In the genomic region with DNA sequence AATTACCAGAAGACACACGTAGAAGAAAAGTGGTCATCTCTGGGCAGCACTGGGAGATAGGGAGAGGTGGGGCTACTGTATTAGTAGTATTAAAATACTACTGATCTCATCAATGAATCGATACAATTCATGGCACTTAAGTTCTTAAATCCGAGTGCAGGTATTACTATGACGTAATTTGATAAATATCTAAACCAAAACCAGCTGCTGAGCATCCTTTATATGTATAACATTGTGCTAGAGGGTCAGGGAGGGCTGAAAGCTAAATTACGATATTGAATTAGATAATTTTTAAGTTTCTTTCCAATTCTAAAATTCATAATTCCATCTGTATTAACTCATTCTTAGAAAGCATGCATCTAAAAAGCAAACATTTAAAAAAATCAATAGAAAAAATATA, we compare ENCODE assay signal across 17 cellular contexts. TPM values are rescaled to one million over a fixed set of nuclear protein-coding genes. Genes with fewer than 3 reads are reported as not detected.
DNase-seq lines count a peak whose midpoint lies in the region; ATAC-seq and TF ChIP-seq lines count a peak whose summit lies in the region.
"Had no signal": no experiment of that assay in that cellular context is flagged by ENCODE, and none has a peak within 500 bp of the region (broad histone marks: within the 10 kb centered on the region; RNA-seq: fewer than 3 reads in every experiment).

No MANE protein-coding gene starts in this region.

- H3K27me3 Mint-ChIP-seq in activated naive CD8-positive, alpha-beta T cell treated with anti-CD3 and anti-CD28 coated beads, Interleukin-2, amount 10 ng/mL, durations not matched to agents 7 days and 5 days, result no peaks in the 10 kb centered on the region
- no peaks in the 10 kb centered on the region for H3K27me3 Mint-ChIP-seq in activated naive CD8-positive, alpha-beta T cell treated with anti-CD3 and anti-CD28 coated beads for 36 hours
- H3K27me3 Mint-ChIP-seq in activated T-helper 2 cell treated with anti-CD3 and anti-CD28 coated beads, Interferon-gamma antibody, Interleukin-2, Interleukin-4, amounts not matched to agents 10 μg/mL and 5 μg/mL and 100 μg/mL, durations not matched to agents 14 hours and 24 hours and 36 hours (ENCODE audit: low read depth), result no peaks in the 10 kb centered on the region
- H3K27me3 Mint-ChIP-seq in stimulated activated memory B cell treated with anti-CD40 and anti-IgM and Interleukin-4, amounts not matched to agents 10 μg/mL and 1 μg/mL and 100 μg/mL, for 72 hours, result no peaks in the 10 kb centered on the region

- H3F3A ChIP-seq in OCI-LY1 (ENCODE audit: insufficient read depth, low read length), result no peaks in the 10 kb centered on the region

- H3K4me3 ChIP-seq in OCI-LY1 (ENCODE audit: low read depth, low read length, poor library complexity, severe bottlenecking), result no peak overlapping the region
- H3K4me3 ChIP-seq: ascending aorta, right atrium auricular region, thoracic aorta had no signal

- peak overlapping the region; percentile 15 for H3K4me3 Mint-ChIP-seq in activated naive CD8-positive, alpha-beta T cell treated with anti-CD3 and anti-CD28 coated beads, Interleukin-2, amount 10 ng/mL, durations not matched to agents 7 days and 5 days
- H3K4me3 Mint-ChIP-seq in activated naive CD8-positive, alpha-beta T cell treated with anti-CD3 and anti-CD28 coated beads for 36 hours, result no peak overlapping the region
- peak overlapping the region; percentile 48 for H3K4me3 Mint-ChIP-seq in activated T-helper 2 cell treated with anti-CD3 and anti-CD28 coated beads, Interferon-gamma antibody, Interleukin-2, Interleukin-4, amounts not matched to agents 10 μg/mL and 5 μg/mL and 100 μg/mL, durations not matched to agents 14 hours and 24 hours and 36 hours (ENCODE audit: low read depth)
- no peak overlapping the region for H3K4me3 Mint-ChIP-seq in stimulated activated memory B cell treated with anti-CD40 and anti-IgM and Interleukin-4, amounts not matched to agents 10 μg/mL and 1 μg/mL and 100 μg/mL, for 72 hours

- TF ChIP-seq CTCF in OCI-LY1 (IDR thresholded peaks at IDR 0.05; ENCODE audit: low read length), result no peak

- H3K4me1 ChIP-seq in OCI-LY1 (ENCODE audit: insufficient read depth, low read length, severe bottlenecking), result peaks cover 44% of the 10 kb centered on the region
- H3K4me1 ChIP-seq: ascending aorta had no signal

- POLR2A ChIA-PET in activated naive CD8-positive, alpha-beta T cell treated with anti-CD3 and anti-CD28 coated beads, Interleukin-2, amount 10 ng/mL, durations not matched to agents 7 days and 5 days (lab: Charles Lee), result interaction anchor here (0.6 to 1.6 kb wide), 4 partner anchors 20 to 96 kb away, joined by 3 to 5 read pairs (median 4); partner anchors contain the start of gene DARS1

- H3K27ac ChIP-seq in OCI-LY1 (ENCODE audit: low read depth, low read length, poor library complexity, severe bottlenecking), result peak overlapping the region; percentile 80
- H3K27ac ChIP-seq: right atrium auricular region, thoracic aorta had no signal

- no peaks in the 10 kb centered on the region for H3K27me3 ChIP-seq in OCI-LY1 (ENCODE audit: insufficient read depth, low read length)
- H3K27me3 ChIP-seq: ascending aorta, right atrium auricular region had no signal

- no peak for ATAC-seq in activated naive CD8-positive, alpha-beta T cell treated with anti-CD3 and anti-CD28 coated beads, Interleukin-2, amount 10 ng/mL, durations not matched to agents 7 days and 5 days (ENCODE audit: low read depth)
- ATAC-seq in stimulated activated memory B cell treated with anti-CD40 and anti-IgM and Interleukin-4, amounts not matched to agents 10 μg/mL and 1 μg/mL and 100 μg/mL, for 72 hours, result no peak
- no peak for ATAC-seq in activated CD4-positive, CD25-positive, alpha-beta regulatory T cell treated with anti-CD3 and anti-CD28 coated beads, Interleukin-2, amount 50 U/mL, for 24 hours
- no peak for ATAC-seq in GM21390 (IDR thresholded peaks at IDR 0.05; ENCODE audit: unreplicated experiment)

- H3K9me3 ChIP-seq in OCI-LY1 (ENCODE audit: low read length), result no peaks in the 10 kb centered on the region
- H3K9me3 ChIP-seq: ascending aorta, right atrium auricular region, thoracic aorta had no signal

- no peak overlapping the region for H3K4me2 ChIP-seq in OCI-LY1 (ENCODE audit: low read length)

- H3K9me3 Mint-ChIP-seq in activated naive CD8-positive, alpha-beta T cell treated with anti-CD3 and anti-CD28 coated beads, Interleukin-2, amount 10 ng/mL, durations not matched to agents 7 days and 5 days, result no peaks in the 10 kb centered on the region
- H3K9me3 Mint-ChIP-seq in activated naive CD8-positive, alpha-beta T cell treated with anti-CD3 and anti-CD28 coated beads for 36 hours, result no peaks in the 10 kb centered on the region
- peaks cover 6% of the 10 kb centered on the region for H3K9me3 Mint-ChIP-seq in activated T-helper 2 cell treated with anti-CD3 and anti-CD28 coated beads, Interferon-gamma antibody, Interleukin-2, Interleukin-4, amounts not matched to agents 10 μg/mL and 5 μg/mL and 100 μg/mL, durations not matched to agents 14 hours and 24 hours and 36 hours
- no peaks in the 10 kb centered on the region for H3K9me3 Mint-ChIP-seq in stimulated activated memory B cell treated with anti-CD40 and anti-IgM and Interleukin-4, amounts not matched to agents 10 μg/mL and 1 μg/mL and 100 μg/mL, for 72 hours

- intact Hi-C loops in activated T-helper 2 cell treated with anti-CD3 and anti-CD28 coated beads, Interferon-gamma antibody, Interleukin-2, Interleukin-4, amounts not matched to agents 10 μg/mL and 5 μg/mL and 100 μg/mL, durations not matched to agents 14 hours and 24 hours and 36 hours (cut with micrococcal nuclease), result loop anchor here (1.0 to 5.0 kb wide), 4 partner anchors 43 to 367 kb away; partner anchors contain the start of gene CXCR4

- no peak overlapping the region for H3K9ac ChIP-seq in OCI-LY1 (ENCODE audit: low read length)

- peaks cover 66% of the 10 kb centered on the region for H3K79me2 ChIP-seq in OCI-LY1 (ENCODE audit: insufficient read depth, low read length)

- H2AFZ ChIP-seq in OCI-LY1 (ENCODE audit: low read length), result no peak overlapping the region

- H4K20me1 ChIP-seq in OCI-LY1 (ENCODE audit: insufficient read depth, low read length), result no peaks in the 10 kb centered on the region

- H3K36me3 ChIP-seq in OCI-LY1 (ENCODE audit: insufficient read depth, low read length), result peaks cover 61% of the 10 kb centered on the region
- H3K36me3 ChIP-seq: thoracic aorta had no signal

- DNase-seq in activated naive CD8-positive, alpha-beta T cell treated with anti-CD3 and anti-CD28 coated beads, Interleukin-2, amount 10 ng/mL, durations not matched to agents 7 days and 5 days, result no peak
- DNase-seq in activated naive CD8-positive, alpha-beta T cell treated with anti-CD3 and anti-CD28 coated beads for 36 hours, result no peak
- DNase-seq in activated T-helper 2 cell treated with anti-CD3 and anti-CD28 coated beads, Interferon-gamma antibody, Interleukin-2, Interleukin-4, amounts not matched to agents 10 μg/mL and 5 μg/mL and 100 μg/mL, durations not matched to agents 14 hours and 24 hours and 36 hours (ENCODE audit: low spot score), result no peak
- no peak for DNase-seq in mesenteric fat pad (ENCODE audit: low spot score)
- DNase-seq: activated CD8-positive, alpha-beta memory T cell treated with anti-CD3 and anti-CD28 coated beads for 24 hours; effector CD4-positive, alpha-beta T cell; KBM-7; NCI-H1048; NCI-H2029; RPMI8226 had no signal

- peak overlapping the region; percentile 55 for H3K27ac Mint-ChIP-seq in activated naive CD8-positive, alpha-beta T cell treated with anti-CD3 and anti-CD28 coated beads, Interleukin-2, amount 10 ng/mL, durations not matched to agents 7 days and 5 days
- no peak overlapping the region for H3K27ac Mint-ChIP-seq in activated naive CD8-positive, alpha-beta T cell treated with anti-CD3 and anti-CD28 coated beads for 36 hours
- peak overlapping the region; percentile 96 for H3K27ac Mint-ChIP-seq in activated T-helper 2 cell treated with anti-CD3 and anti-CD28 coated beads, Interferon-gamma antibody, Interleukin-2, Interleukin-4, amounts not matched to agents 10 μg/mL and 5 μg/mL and 100 μg/mL, durations not matched to agents 14 hours and 24 hours and 36 hours
- H3K27ac Mint-ChIP-seq in stimulated activated memory B cell treated with anti-CD40 and anti-IgM and Interleukin-4, amounts not matched to agents 10 μg/mL and 1 μg/mL and 100 μg/mL, for 72 hours, result peak overlapping the region; percentile 62

- H3K36me3 Mint-ChIP-seq in activated naive CD8-positive, alpha-beta T cell treated with anti-CD3 and anti-CD28 coated beads, Interleukin-2, amount 10 ng/mL, durations not matched to agents 7 days and 5 days, result peaks cover 55% of the 10 kb centered on the region
- peaks cover 48% of the 10 kb centered on the region for H3K36me3 Mint-ChIP-seq in activated naive CD8-positive, alpha-beta T cell treated with anti-CD3 and anti-CD28 coated beads for 36 hours
- H3K36me3 Mint-ChIP-seq in activated T-helper 2 cell treated with anti-CD3 and anti-CD28 coated beads, Interferon-gamma antibody, Interleukin-2, Interleukin-4, amounts not matched to agents 10 μg/mL and 5 μg/mL and 100 μg/mL, durations not matched to agents 14 hours and 24 hours and 36 hours (ENCODE audit: low read depth), result peaks cover 77% of the 10 kb centered on the region
- H3K36me3 Mint-ChIP-seq in stimulated activated memory B cell treated with anti-CD40 and anti-IgM and Interleukin-4, amounts not matched to agents 10 μg/mL and 1 μg/mL and 100 μg/mL, for 72 hours, result peaks cover 33% of the 10 kb centered on the region

- peaks cover 40% of the 10 kb centered on the region for H3K4me1 Mint-ChIP-seq in activated naive CD8-positive, alpha-beta T cell treated with anti-CD3 and anti-CD28 coated beads, Interleukin-2, amount 10 ng/mL, durations not matched to agents 7 days and 5 days
- peaks cover 46% of the 10 kb centered on the region for H3K4me1 Mint-ChIP-seq in activated naive CD8-positive, alpha-beta T cell treated with anti-CD3 and anti-CD28 coated beads for 36 hours
- peaks cover 57% of the 10 kb centered on the region for H3K4me1 Mint-ChIP-seq in activated T-helper 2 cell treated with anti-CD3 and anti-CD28 coated beads, Interferon-gamma antibody, Interleukin-2, Interleukin-4, amounts not matched to agents 10 μg/mL and 5 μg/mL and 100 μg/mL, durations not matched to agents 14 hours and 24 hours and 36 hours (ENCODE audit: low read depth)
- H3K4me1 Mint-ChIP-seq in stimulated activated memory B cell treated with anti-CD40 and anti-IgM and Interleukin-4, amounts not matched to agents 10 μg/mL and 1 μg/mL and 100 μg/mL, for 72 hours, result peaks cover 54% of the 10 kb centered on the region

- H3K9me2 ChIP-seq in OCI-LY1 (ENCODE audit: low read depth, low read length), result no peaks in the 10 kb centered on the region

RNA-seq across cellular contexts. Expression of gene DARS1, which starts 25.3 kb away (rescaled TPM):
- 100 to 1,000 TPM; 117 to 118 TPM for total RNA-seq in activated naive CD8-positive, alpha-beta T cell treated with anti-CD3 and anti-CD28 coated beads, Interleukin-2, amount 10 ng/mL, durations not matched to agents 7 days and 5 days
- total RNA-seq in activated naive CD8-positive, alpha-beta T cell treated with anti-CD3 and anti-CD28 coated beads for 36 hours, result 100 to 1,000 TPM; 165 to 173 TPM
- total RNA-seq in activated T-helper 2 cell treated with anti-CD3 and anti-CD28 coated beads, Interferon-gamma antibody, Interleukin-2, Interleukin-4, amounts not matched to agents 10 μg/mL and 5 μg/mL and 100 μg/mL, durations not matched to agents 14 hours and 24 hours and 36 hours, result 179 and 183 TPM in 2 replicates
- 62.8 TPM for total RNA-seq in mesenteric fat pad

Comparison
In these comparisons a context has a peak if more than half of its experiments do, and no peak if none do; other contexts are left out.
1. H3K4me3 Mint-ChIP-seq: peak in activated naive CD8-positive, alpha-beta T cell treated with anti-CD3 and anti-CD28 coated beads, Interleukin-2, amount 10 ng/mL, durations not matched to agents 7 days and 5 days (single experiment) and activated T-helper 2 cell treated with anti-CD3 and anti-CD28 coated beads, Interferon-gamma antibody, Interleukin-2, Interleukin-4, amounts not matched to agents 10 μg/mL and 5 μg/mL and 100 μg/mL, durations not matched to agents 14 hours and 24 hours and 36 hours (single experiment); none in activated naive CD8-positive, alpha-beta T cell treated with anti-CD3 and anti-CD28 coated beads for 36 hours (single experiment) and stimulated activated memory B cell treated with anti-CD40 and anti-IgM and Interleukin-4, amounts not matched to agents 10 μg/mL and 1 μg/mL and 100 μg/mL, for 72 hours (single experiment).